In the genomic region with DNA sequence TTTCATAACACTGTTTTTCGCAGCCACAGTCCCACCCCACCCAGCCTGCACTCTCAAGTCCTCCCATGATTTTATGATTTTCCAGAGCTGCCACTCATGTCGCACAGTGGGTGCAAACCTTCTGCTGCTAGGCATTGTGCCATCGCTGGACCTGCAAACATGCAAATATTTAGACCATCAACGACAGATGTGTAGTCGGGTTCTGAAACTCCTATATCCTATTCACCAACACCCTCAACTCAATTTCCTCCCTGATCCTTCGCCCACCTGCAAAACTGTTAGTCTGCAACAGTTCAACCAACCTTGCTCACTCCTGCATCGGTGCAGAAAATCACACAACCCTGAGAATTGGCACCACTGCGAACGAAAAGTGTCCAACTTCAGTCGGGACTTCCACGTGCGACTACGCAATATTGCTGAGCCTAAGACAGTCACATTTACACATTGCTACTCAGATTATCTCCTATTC, we compare ENCODE assay signal across 8 cellular contexts. TPM values are rescaled to one million over a fixed set of nuclear protein-coding genes. Genes with fewer than 3 reads are reported as not detected.
DNase-seq lines count a peak whose midpoint lies in the region; ATAC-seq and TF ChIP-seq lines count a peak whose summit lies in the region.

No MANE protein-coding gene starts in this region.

- peak; percentile 7 for ATAC-seq in left ventricle myocardium superior
- no peak for ATAC-seq in GM21528 (IDR thresholded peaks at IDR 0.05; ENCODE audit: low FRiP score, unreplicated experiment)
- ATAC-seq in HG03520 (IDR thresholded peaks at IDR 0.05; ENCODE audit: unreplicated experiment): no peak

- H3K36me3 Mint-ChIP-seq in activated naive CD8-positive, alpha-beta T cell: no peaks in the 10 kb centered on the region

- peak overlapping the region; percentile 99 for H3K4me3 Mint-ChIP-seq in activated naive CD8-positive, alpha-beta T cell

- H3K9me3 Mint-ChIP-seq in activated naive CD8-positive, alpha-beta T cell (ENCODE audit: low read depth): no peaks in the 10 kb centered on the region

- H3K4me1 Mint-ChIP-seq in activated naive CD8-positive, alpha-beta T cell (ENCODE audit: low read depth): peaks cover 26% of the 10 kb centered on the region

- no peaks in the 10 kb centered on the region for H3K27me3 Mint-ChIP-seq in activated naive CD8-positive, alpha-beta T cell

- intact Hi-C loops in left ventricle myocardium superior (cut with micrococcal nuclease): no loop called here

- TF ChIP-seq CTCF in retinal pigment epithelial cell (conservative IDR thresholded peaks at IDR 0.05; ENCODE audit: low read depth, low read length): no peak

- DNase-seq in NCI-H2196 (lab: John Stamatoyannopoulos, UW; ENCODE audit: unreplicated experiment) (peak; percentile 38), NCI-H2196 treated with DMSO at 0.1 percent for 48 hours (lab: John Stamatoyannopoulos, UW; ENCODE audit: unreplicated experiment) (no peak), Kasumi-1 (lab: John Stamatoyannopoulos, UW) (peak; percentile 46 to 59), left ventricle myocardium superior (no peak), retinal pigment epithelial cell (ENCODE audit: low read depth) (no peak)

- H3K4me3 ChIP-seq in retinal pigment epithelial cell (ENCODE audit: low read length): peak overlapping the region; percentile 94

- H3K27ac Mint-ChIP-seq in activated naive CD8-positive, alpha-beta T cell: peak overlapping the region; percentile 98

RNA-seq across cellular contexts. Expression of a gene that starts 0.9 kb away (rescaled TPM):
- 35.6 TPM for total RNA-seq in left ventricle myocardium superior

RNA-seq across cellular contexts. Expression of a gene that starts 24.7 kb away (rescaled TPM):
- total RNA-seq in left ventricle myocardium superior: 0.30 TPM

Comparison
In these comparisons a context has a peak if more than half of its experiments do, and no peak if none do; other contexts are left out.
1. DNase-seq: peak in NCI-H2196 (single experiment) and Kasumi-1 (2 of 2); none in NCI-H2196 treated with DMSO at 0.1 percent for 48 hours (single experiment), left ventricle myocardium superior (single experiment) and retinal pigment epithelial cell (single experiment).